Comparison of ENCODE assay signal across 18 cellular contexts in genomic region chr1:231013391-231014015, GRCh38. TPM values are rescaled to one million over a fixed set of nuclear protein-coding genes. Genes with fewer than 3 reads are reported as not detected.
A peak's percentile ranks its signal among the peaks of the same experiment; 100 is the strongest.
DNase-seq lines count a peak whose midpoint lies in the region; ATAC-seq and TF ChIP-seq lines count a peak whose summit lies in the region.
"Had no signal": no experiment of that assay in that cellular context is flagged by ENCODE, and none has a peak within 500 bp of the region (broad histone marks: within the 10 kb centered on the region; RNA-seq: fewer than 3 reads in every experiment).

No MANE protein-coding gene starts in this region.

- H3K4me2 ChIP-seq in PC-3 (ENCODE audit: low read length) (no peak overlapping the region), trophoblast cell (ENCODE audit: low read length) (no peak overlapping the region)
- H3K4me2 ChIP-seq: GM23338 had no signal

- H3K4me1 ChIP-seq in PC-3 (ENCODE audit: insufficient read depth, low read length), result peaks cover 4% of the 10 kb centered on the region; the same call in 1 of the 2 replicates
- H3K4me1 ChIP-seq in foreskin keratinocyte, result peaks cover 31% of the 10 kb centered on the region
- H3K4me1 ChIP-seq in trophoblast cell (ENCODE audit: control insufficient read depth in 1 of 2, insufficient read depth in 2 of 2, low read length in 2 of 2), result peaks cover 4 to 5% of the 10 kb centered on the region in 2 experiments

- ATAC-seq in PC-3, result peak; percentile 36; the same call in 1 of the 2 replicates
- ATAC-seq in foreskin keratinocyte, result peak; percentile 60
- ATAC-seq: GM23338, HCT116 had no signal

- H2AFZ ChIP-seq in PC-3 (ENCODE audit: low read length) (no peak overlapping the region), trophoblast cell (ENCODE audit: insufficient read depth, low read length, poor library complexity) (no peak overlapping the region)
- H2AFZ ChIP-seq: GM23338 had no signal

- no peak overlapping the region for H3K14ac ChIP-seq in trophoblast cell (ENCODE audit: low read length)

- POLR2A ChIA-PET in PC-3 (lab: Charles Lee; ENCODE audit: unreplicated experiment), result no interaction called here

- intact Hi-C loops in PC-3 (cut with micrococcal nuclease), result no loop called here
- intact Hi-C loops in activated T-helper 2 cell treated with anti-CD3 and anti-CD28 coated beads, Interferon-gamma antibody, Interleukin-2, Interleukin-4, amounts not matched to agents 10 μg/mL and 5 μg/mL and 100 μg/mL, durations not matched to agents 14 hours and 24 hours and 36 hours (cut with micrococcal nuclease), result no loop called here
- intact Hi-C loops in posterior cingulate gyrus (cut with DNase I), result no loop called here

- H3K27ac ChIP-seq in PC-3 (ENCODE audit: low read length) (no peak overlapping the region), foreskin keratinocyte (peak overlapping the region; percentile 37), trophoblast cell (ENCODE audit: low read depth, low read length) (no peak overlapping the region)

- H2BK120ac ChIP-seq in trophoblast cell (ENCODE audit: insufficient read depth, low read length, poor library complexity), result no peak overlapping the region

- DNase-seq in PC-3, result peak; percentile 41
- DNase-seq in epithelial cell of esophagus (ENCODE audit: low read depth), result peak; percentile 87
- DNase-seq in foreskin keratinocyte, result peak; percentile 61 to 83
- peak; percentile 86 to 90 for DNase-seq in trophoblast cell
- DNase-seq in dedifferentiated amniotic fluid mesenchymal stem cell (ENCODE audit: extremely low spot score), result no peak
- DNase-seq in activated T-helper 2 cell treated with anti-CD3 and anti-CD28 coated beads, Interferon-gamma antibody, Interleukin-2, Interleukin-4, amounts not matched to agents 10 μg/mL and 5 μg/mL and 100 μg/mL, durations not matched to agents 14 hours and 24 hours and 36 hours (ENCODE audit: low spot score), result no peak
- DNase-seq in posterior cingulate gyrus, result no peak
- DNase-seq in NOMO-1 (lab: John Stamatoyannopoulos, UW; ENCODE audit: unreplicated experiment in 2 of 2), result no peak
- DNase-seq: C1 segment of cervical spinal cord; Calu3; CD4-positive, alpha-beta memory T cell; COR-L47; DMS53; DMS79 treated with DMSO at 0.1 percent for 48 hours; GF-D8; H9 had no signal

- H3K27me3 ChIP-seq in PC-3 (ENCODE audit: low read length) (no peaks in the 10 kb centered on the region), foreskin keratinocyte (no peaks in the 10 kb centered on the region), trophoblast cell (ENCODE audit: insufficient read depth, low read length) (no peaks in the 10 kb centered on the region)

- no peaks in the 10 kb centered on the region for H3K9me2 ChIP-seq in PC-3 (replicated peaks; ENCODE audit: low read length)

- H2BK5ac ChIP-seq in trophoblast cell (ENCODE audit: low read depth, low read length, poor library complexity), result no peak overlapping the region

- no peak overlapping the region for H4K8ac ChIP-seq in trophoblast cell (ENCODE audit: low read depth, low read length)

- no peaks in the 10 kb centered on the region for H3K9me3 ChIP-seq in PC-3 (ENCODE audit: low read length)
- H3K9me3 ChIP-seq in trophoblast cell (ENCODE audit: insufficient read depth, low read depth, low read length), result no peaks in the 10 kb centered on the region

- whole genome bisulfite sequencing in trophoblast cell (ENCODE audit: extremely low coverage, insufficient coverage, insufficient read length), result no CpG with 5 or more reads among the region's 3 CpGs

- no peaks in the 10 kb centered on the region for H3K4me1 Mint-ChIP-seq in activated T-helper 2 cell treated with anti-CD3 and anti-CD28 coated beads, Interferon-gamma antibody, Interleukin-2, Interleukin-4, amounts not matched to agents 10 μg/mL and 5 μg/mL and 100 μg/mL, durations not matched to agents 14 hours and 24 hours and 36 hours (ENCODE audit: low read depth)
- H3K4me1 Mint-ChIP-seq: CD4-positive, alpha-beta memory T cell; H9 had no signal

- H3K4me3 ChIP-seq in PC-3 (ENCODE audit: low read length) (no peak overlapping the region), epithelial cell of esophagus (ENCODE audit: low read length) (no peak overlapping the region), trophoblast cell (ENCODE audit: low read depth, low read length) (no peak overlapping the region)
- H3K4me3 ChIP-seq: GM23338 had no signal

- H3K36me3 Mint-ChIP-seq in activated T-helper 2 cell treated with anti-CD3 and anti-CD28 coated beads, Interferon-gamma antibody, Interleukin-2, Interleukin-4, amounts not matched to agents 10 μg/mL and 5 μg/mL and 100 μg/mL, durations not matched to agents 14 hours and 24 hours and 36 hours (ENCODE audit: low read depth), result peaks cover under 1% of the 10 kb centered on the region

- H4K91ac ChIP-seq in trophoblast cell (ENCODE audit: low read depth, low read length), result no peak overlapping the region

- no peak overlapping the region for H2BK12ac ChIP-seq in trophoblast cell (ENCODE audit: low read length)

- BruUV-seq in PC-3 (replicated peaks; lab: Mats Ljungman, UMichigan), result no TSS peak

- no peak overlapping the region for H3K23ac ChIP-seq in trophoblast cell (ENCODE audit: low read length)

- H2AK5ac ChIP-seq in trophoblast cell (ENCODE audit: low read length), result no peak overlapping the region

- H3K27me3 Mint-ChIP-seq in activated T-helper 2 cell treated with anti-CD3 and anti-CD28 coated beads, Interferon-gamma antibody, Interleukin-2, Interleukin-4, amounts not matched to agents 10 μg/mL and 5 μg/mL and 100 μg/mL, durations not matched to agents 14 hours and 24 hours and 36 hours (ENCODE audit: low read depth), result no peaks in the 10 kb centered on the region
- H3K27me3 Mint-ChIP-seq: CD4-positive, alpha-beta memory T cell had no signal

- TF ChIP-seq CTCF in PC-3 (conservative IDR thresholded peaks at IDR 0.05; ENCODE audit: low read depth, low read length), result no peak
- no peak for TF ChIP-seq CTCF in epithelial cell of esophagus (IDR thresholded peaks at IDR 0.05; ENCODE audit: insufficient read depth, low read depth, low read length, missing control alignments)
- no peak for TF ChIP-seq CTCF in foreskin keratinocyte (conservative IDR thresholded peaks at IDR 0.05)

- CTCF ChIA-PET in PC-3 (lab: Charles Lee), result no interaction called here

- no peaks in the 10 kb centered on the region for H4K20me1 ChIP-seq in PC-3 (ENCODE audit: low read length)

- H3K9ac ChIP-seq in PC-3 (ENCODE audit: low read length) (no peak overlapping the region), trophoblast cell (ENCODE audit: low read length) (no peak overlapping the region)

- no peaks in the 10 kb centered on the region for H3K9me3 Mint-ChIP-seq in activated T-helper 2 cell treated with anti-CD3 and anti-CD28 coated beads, Interferon-gamma antibody, Interleukin-2, Interleukin-4, amounts not matched to agents 10 μg/mL and 5 μg/mL and 100 μg/mL, durations not matched to agents 14 hours and 24 hours and 36 hours
- H3K9me3 Mint-ChIP-seq: CD4-positive, alpha-beta memory T cell; GM23338; H9 had no signal

- no peak overlapping the region for H3K27ac Mint-ChIP-seq in activated T-helper 2 cell treated with anti-CD3 and anti-CD28 coated beads, Interferon-gamma antibody, Interleukin-2, Interleukin-4, amounts not matched to agents 10 μg/mL and 5 μg/mL and 100 μg/mL, durations not matched to agents 14 hours and 24 hours and 36 hours
- H3K27ac Mint-ChIP-seq: CD4-positive, alpha-beta memory T cell; GM23338; H9 had no signal

- no peaks in the 10 kb centered on the region for H3K36me3 ChIP-seq in PC-3 (ENCODE audit: low read depth, low read length)
- peaks cover 5 to 14% of the 10 kb centered on the region in 2 experiments for H3K36me3 ChIP-seq in trophoblast cell (ENCODE audit: control insufficient read depth in 1 of 2, insufficient read depth in 2 of 2, low read length in 2 of 2)

- H3K4ac ChIP-seq in trophoblast cell (ENCODE audit: low read depth, low read length), result no peak overlapping the region

- no peak overlapping the region for H3K18ac ChIP-seq in trophoblast cell (ENCODE audit: low read length)

- H3F3A ChIP-seq in PC-3 (ENCODE audit: low read length, unreplicated experiment), result no peaks in the 10 kb centered on the region

- no peaks in the 10 kb centered on the region for H3K79me2 ChIP-seq in PC-3 (ENCODE audit: low read length)
- peaks cover 1% of the 10 kb centered on the region for H3K79me2 ChIP-seq in trophoblast cell (ENCODE audit: control insufficient read depth, insufficient read depth, low read length, poor library complexity)

- no peak overlapping the region for H3K4me3 Mint-ChIP-seq in activated T-helper 2 cell treated with anti-CD3 and anti-CD28 coated beads, Interferon-gamma antibody, Interleukin-2, Interleukin-4, amounts not matched to agents 10 μg/mL and 5 μg/mL and 100 μg/mL, durations not matched to agents 14 hours and 24 hours and 36 hours (ENCODE audit: low read depth)
- H3K4me3 Mint-ChIP-seq: CD4-positive, alpha-beta memory T cell; GM23338; H9 had no signal

- H3K79me1 ChIP-seq in trophoblast cell (ENCODE audit: low read length), result no peaks in the 10 kb centered on the region

- H4K12ac ChIP-seq in trophoblast cell (ENCODE audit: low read depth, low read length), result no peak overlapping the region

RNA-seq across cellular contexts. Expression of gene FAM89A, which starts 26.6 kb away (rescaled TPM):
- total RNA-seq in PC-3 (2014; rRNA removed) (7.5 and 12.4 TPM in 2 replicates), foreskin keratinocyte (15.7 and 16.9 TPM in 2 replicates)
- 15.6 and 15.7 TPM in 2 replicates for polyA plus RNA-seq in foreskin keratinocyte
- 44.3 and 47.9 TPM in 2 replicates for polyA plus RNA-seq in trophoblast cell (2013)
- total RNA-seq in activated T-helper 2 cell treated with anti-CD3 and anti-CD28 coated beads, Interferon-gamma antibody, Interleukin-2, Interleukin-4, amounts not matched to agents 10 μg/mL and 5 μg/mL and 100 μg/mL, durations not matched to agents 14 hours and 24 hours and 36 hours, result 16.1 and 18.7 TPM in 2 replicates

RNA-seq across cellular contexts. Expression of gene ARV1, which starts 34.6 kb away (rescaled TPM):
- total RNA-seq in PC-3 (2014; rRNA removed) (29.4 and 30.6 TPM in 2 replicates), foreskin keratinocyte (20.3 and 22.0 TPM in 2 replicates)
- 18.9 and 21.2 TPM in 2 replicates for polyA plus RNA-seq in foreskin keratinocyte
- polyA plus RNA-seq in trophoblast cell (2013), result 14.3 and 14.6 TPM in 2 replicates
- 10.7 and 11.3 TPM in 2 replicates for total RNA-seq in activated T-helper 2 cell treated with anti-CD3 and anti-CD28 coated beads, Interferon-gamma antibody, Interleukin-2, Interleukin-4, amounts not matched to agents 10 μg/mL and 5 μg/mL and 100 μg/mL, durations not matched to agents 14 hours and 24 hours and 36 hours

RNA-seq across cellular contexts. Expression of gene TTC13, which starts 34.8 kb away (rescaled TPM):
- total RNA-seq in PC-3 (2014; rRNA removed) (17.0 and 20.2 TPM in 2 replicates), foreskin keratinocyte (8.7 and 10.4 TPM in 2 replicates)
- polyA plus RNA-seq in foreskin keratinocyte, result 3.1 and 4.2 TPM in 2 replicates
- 5.5 and 6.0 TPM in 2 replicates for polyA plus RNA-seq in trophoblast cell (2013)
- total RNA-seq in activated T-helper 2 cell treated with anti-CD3 and anti-CD28 coated beads, Interferon-gamma antibody, Interleukin-2, Interleukin-4, amounts not matched to agents 10 μg/mL and 5 μg/mL and 100 μg/mL, durations not matched to agents 14 hours and 24 hours and 36 hours, result 17.5 and 17.7 TPM in 2 replicates

Comparison
In these comparisons a context has a peak if more than half of its experiments do, and no peak if none do; other contexts are left out.
1. DNase-seq: peak in PC-3 (single experiment), epithelial cell of esophagus (single experiment), foreskin keratinocyte (2 of 2) and trophoblast cell (2 of 2); none in dedifferentiated amniotic fluid mesenchymal stem cell (single experiment), activated T-helper 2 cell treated with anti-CD3 and anti-CD28 coated beads, Interferon-gamma antibody, Interleukin-2, Interleukin-4, amounts not matched to agents 10 μg/mL and 5 μg/mL and 100 μg/mL, durations not matched to agents 14 hours and 24 hours and 36 hours (single experiment), posterior cingulate gyrus (0 of 10) and NOMO-1 (0 of 2).